ENCODE assay signal across 8 cellular contexts in the genomic region with DNA sequence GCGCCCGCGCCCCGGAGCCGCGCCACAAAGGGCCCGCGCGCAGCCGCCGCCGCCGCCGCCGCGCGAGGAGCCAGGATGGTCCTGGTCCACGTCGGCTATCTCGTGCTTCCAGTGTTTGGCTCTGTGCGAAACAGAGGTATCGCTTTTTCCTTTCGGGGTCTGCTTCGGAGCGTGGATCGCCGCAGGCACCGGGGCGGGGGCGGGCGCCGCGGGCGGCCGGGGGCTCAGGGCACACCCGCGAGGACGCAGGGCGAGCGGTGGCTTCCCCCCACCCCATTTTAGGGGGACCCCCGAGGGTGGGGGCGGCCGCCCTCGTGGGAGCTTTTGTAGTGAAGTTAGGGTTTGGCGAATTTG.
DNase-seq lines count a peak whose midpoint lies in the region; ATAC-seq and TF ChIP-seq lines count a peak whose summit lies in the region.

No MANE protein-coding gene starts in this region.

- peaks cover 28% of the 10 kb centered on the region for H3K4me1 ChIP-seq in mesodermal cell (ENCODE audit: control insufficient read depth, insufficient read depth, low read length, poor library complexity, severe bottlenecking)
- H3K4me1 ChIP-seq in upper lobe of right lung = peaks cover 13% of the 10 kb centered on the region

- peaks cover 55% of the 10 kb centered on the region for H3K27me3 Mint-ChIP-seq in activated naive CD4-positive, alpha-beta T cell treated with anti-CD3 and anti-CD28 coated beads for 36 hours (ENCODE audit: low read depth)
- H3K27me3 Mint-ChIP-seq in brain = peaks cover 16% of the 10 kb centered on the region

- intact Hi-C loops in activated naive CD4-positive, alpha-beta T cell treated with anti-CD3 and anti-CD28 coated beads for 36 hours (cut with micrococcal nuclease) = no loop called here
- intact Hi-C loops in upper lobe of right lung (cut with DNase I) = no loop called here

- DNase-seq in activated naive CD4-positive, alpha-beta T cell treated with anti-CD3 and anti-CD28 coated beads for 36 hours = no peak
- no peak for DNase-seq in activated naive CD4-positive, alpha-beta T cell (lab: John Stamatoyannopoulos, UW)
- peak; percentile 53 for DNase-seq in upper lobe of right lung
- DNase-seq in superior temporal gyrus (ENCODE audit: extremely low spot score) = no peak
- DNase-seq in medulla oblongata (ENCODE audit: extremely low spot score) = no peak
- DNase-seq in NCI-H187 treated with DMSO at 0.1 percent for 48 hours (lab: John Stamatoyannopoulos, UW) = no peak

- TF ChIP-seq CTCF in brain (conservative IDR thresholded peaks at IDR 0.05) = no peak
- no peak for TF ChIP-seq CTCF in upper lobe of right lung (IDR thresholded peaks at IDR 0.05)

- no peak overlapping the region for H3K27ac ChIP-seq in mesodermal cell (ENCODE audit: low read depth, low read length, severe bottlenecking)
- H3K27ac ChIP-seq in upper lobe of right lung = no peak overlapping the region

- CTCF ChIA-PET in activated naive CD4-positive, alpha-beta T cell treated with anti-CD3 and anti-CD28 coated beads for 36 hours (lab: Charles Lee) = interaction anchor here (0.6 to 0.7 kb wide), 2 partner anchors 9 to 16 kb away, joined by 3 to 4 read pairs; no protein-coding TSS in a partner anchor

- WGBS in mesodermal cell (ENCODE audit: insufficient coverage in 2 of 2), 2 experiments = 0% methylated on average over 17 to 22 of the region's 45 CpGs

- no peaks in the 10 kb centered on the region for H3K36me3 Mint-ChIP-seq in activated naive CD4-positive, alpha-beta T cell treated with anti-CD3 and anti-CD28 coated beads for 36 hours (ENCODE audit: low read depth)
- no peaks in the 10 kb centered on the region for H3K36me3 Mint-ChIP-seq in brain

- ATAC-seq in upper lobe of right lung = peak; percentile 5

- H3K27ac Mint-ChIP-seq in activated naive CD4-positive, alpha-beta T cell treated with anti-CD3 and anti-CD28 coated beads for 36 hours = no peak overlapping the region
- peak overlapping the region; percentile 98 to 100 (median 100) for H3K27ac Mint-ChIP-seq in brain

- peak overlapping the region; percentile 76 for H3K4me3 Mint-ChIP-seq in activated naive CD4-positive, alpha-beta T cell treated with anti-CD3 and anti-CD28 coated beads for 36 hours
- H3K4me3 Mint-ChIP-seq in brain = peak overlapping the region; percentile 96 to 100 (median 99)

- no peaks in the 10 kb centered on the region for H3K9me3 ChIP-seq in mesodermal cell (ENCODE audit: control insufficient read depth, low read length)
- H3K9me3 ChIP-seq in upper lobe of right lung = no peaks in the 10 kb centered on the region

- peaks cover 24% of the 10 kb centered on the region for H3K27me3 ChIP-seq in upper lobe of right lung

- no peaks in the 10 kb centered on the region for H3K9me3 Mint-ChIP-seq in activated naive CD4-positive, alpha-beta T cell treated with anti-CD3 and anti-CD28 coated beads for 36 hours
- H3K9me3 Mint-ChIP-seq in brain = peaks cover 0 to 10% (median 0%) of the 10 kb centered on the region in 5 experiments

- H3K4me3 ChIP-seq in mesodermal cell (ENCODE audit: extremely low read depth, insufficient read depth, low read length, poor library complexity, severe bottlenecking) (peak overlapping the region; percentile 63), upper lobe of right lung (peak overlapping the region; percentile 49)

- no peaks in the 10 kb centered on the region for H3K36me3 ChIP-seq in mesodermal cell (ENCODE audit: control insufficient read depth, insufficient read depth, low read length)
- no peaks in the 10 kb centered on the region for H3K36me3 ChIP-seq in upper lobe of right lung

- peaks cover 21% of the 10 kb centered on the region for H3K4me1 Mint-ChIP-seq in activated naive CD4-positive, alpha-beta T cell treated with anti-CD3 and anti-CD28 coated beads for 36 hours (ENCODE audit: low read depth)
- H3K4me1 Mint-ChIP-seq in brain = peaks cover 60% of the 10 kb centered on the region
